ENCODE assay signal across 8 cellular contexts in the genomic region with DNA sequence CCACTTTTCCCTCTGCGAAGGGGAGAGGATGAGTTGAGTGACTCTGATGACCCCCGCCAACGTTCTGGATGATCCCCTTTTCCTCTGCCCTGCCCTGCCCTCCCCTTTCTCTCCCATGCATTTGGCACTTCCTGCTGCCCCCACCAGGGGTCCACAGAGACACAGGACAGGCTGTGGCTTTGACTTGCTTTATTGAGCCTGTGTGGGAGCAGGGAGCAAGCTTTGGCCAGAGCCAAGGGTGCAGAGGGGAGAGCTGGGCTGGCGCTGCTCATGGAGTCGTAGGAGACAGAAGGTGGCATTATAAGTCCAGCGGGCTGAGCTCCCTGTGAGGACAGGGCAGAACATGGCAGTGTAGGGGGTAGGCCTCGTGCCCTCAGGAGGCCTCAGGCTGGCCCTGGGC. TPM values are rescaled to one million over a fixed set of nuclear protein-coding genes. Genes with fewer than 3 reads are reported as not detected.
DNase-seq lines count a peak whose midpoint lies in the region; ATAC-seq, FAIRE-seq and TF ChIP-seq lines count a peak whose summit lies in the region.

No MANE protein-coding gene starts in this region.

- in situ Hi-C loops in HepG2 (cut with HindIII; ENCODE audit: extremely low pct_ligation_motif_present, low pct_unique_long_range_greater_than_20kb): loop anchor here (5.0 to 10.0 kb wide), 3 partner anchors 52 to 232 kb away; a partner anchor contains a TSS
- in situ Hi-C loops in gastrocnemius medialis (cut with MboI; ENCODE audit: low sequenced_read_pairs in 4 of 4): loop anchor here (5.0 to 10.0 kb wide), 5 partner anchors 52 to 104 kb away; no protein-coding TSS in a partner anchor

- H3K36me3 ChIP-seq in Karpas-422 (ENCODE audit: insufficient read depth, low read length) (no peaks in the 10 kb centered on the region), HepG2 (replicated peaks in 1 of 2; ENCODE audit: control insufficient read depth in 1 of 2, insufficient read depth in 2 of 2, low read length in 2 of 2) (no peaks in the 10 kb centered on the region), gastrocnemius medialis (no peaks in the 10 kb centered on the region)

- POLR2A ChIA-PET in HepG2 (lab: Yijun Ruan, JAX): interaction anchor here (1.4 kb wide), 1 partner anchor 61 kb away, joined by 3 read pairs; no protein-coding TSS in a partner anchor

- peak; percentile 32 for FAIRE-seq in HepG2 (lab: Jason Lieb, UNC)

- H3K4me3 ChIP-seq in Karpas-422 (ENCODE audit: low read length): no peak overlapping the region
- H3K4me3 ChIP-seq in HepG2 (replicated peaks in 1 of 3; ENCODE audit: insufficient read depth in 1 of 3, low read depth in 2 of 3, low read length in 3 of 3): no peak overlapping the region
- no peak overlapping the region for H3K4me3 ChIP-seq in gastrocnemius medialis

- TF ChIP-seq EP300 in HepG2 (IDR thresholded peaks at IDR 0.05; ENCODE audit: low read depth in 2 of 2, low read length in 2 of 2) (no peak), HepG2 (CRISPR knock-in tag; IDR thresholded peaks at IDR 0.05; ENCODE audit: borderline replicate concordance) (no peak)

- ATAC-seq in HepG2 (peak; percentile 87), HG03139 (IDR thresholded peaks at IDR 0.05; ENCODE audit: unreplicated experiment) (no peak), gastrocnemius medialis (no peak)

- H3K9ac ChIP-seq in Karpas-422 (ENCODE audit: low read length): no peak overlapping the region
- no peak overlapping the region for H3K9ac ChIP-seq in HepG2 (ENCODE audit: insufficient read depth, low read depth, low read length)

- H3K9me3 ChIP-seq in Karpas-422 (ENCODE audit: low read length) (no peaks in the 10 kb centered on the region), HepG2 (ENCODE audit: low read length) (no peaks in the 10 kb centered on the region), gastrocnemius medialis (no peaks in the 10 kb centered on the region)

- CTCF ChIA-PET in HepG2 (lab: Yijun Ruan, JAX; ENCODE audit: low intra/inter-chr PET ratio, low total read pairs): interaction anchor here (1.2 to 7.7 kb wide), 2 partner anchors 54 to 101 kb away, joined by 7 to 128 read pairs; no protein-coding TSS in a partner anchor

- H3K9me2 ChIP-seq in Karpas-422 (replicated peaks; ENCODE audit: insufficient read depth, low read length): no peaks in the 10 kb centered on the region

- no peaks in the 10 kb centered on the region for H3K79me2 ChIP-seq in Karpas-422 (ENCODE audit: low read length)
- H3K79me2 ChIP-seq in HepG2 (ENCODE audit: insufficient read depth, low read length): no peaks in the 10 kb centered on the region

- H3K4me1 ChIP-seq in Karpas-422 (ENCODE audit: low read length): no peaks in the 10 kb centered on the region
- peaks cover 5% of the 10 kb centered on the region for H3K4me1 ChIP-seq in HepG2 (ENCODE audit: insufficient read depth, low read length)
- H3K4me1 ChIP-seq in gastrocnemius medialis: peaks cover 0 to 7% of the 10 kb centered on the region in 2 donors

- under 1% methylated on average over 6 of the region's 7 CpGs for WGBS in HepG2 (ENCODE audit: low lambda C conversion rate)

- intact Hi-C loops in HepG2 (cut with micrococcal nuclease; ENCODE audit: unreplicated experiment) (loop anchor here (1.0 kb wide), 1 partner anchor 101 kb away; no protein-coding TSS in a partner anchor), gastrocnemius medialis (cut with DNase I; ENCODE audit: low total_unique reads) (no loop called here)

- peak; percentile 86 for TF ChIP-seq RAD21 in HepG2 (CRISPR knock-in tag; IDR thresholded peaks at IDR 0.05)

- TF ChIP-seq POLR2A in HepG2 (IDR thresholded peaks at IDR 0.05; ENCODE audit: insufficient read depth in 1 of 2, low read depth in 2 of 2, low read length in 2 of 2) (no peak), gastrocnemius medialis (IDR thresholded peaks at IDR 0.05) (no peak)

- H3K27me3 ChIP-seq in Karpas-422 (ENCODE audit: low read length) (no peaks in the 10 kb centered on the region), HepG2 (ENCODE audit: control insufficient read depth in 1 of 2, insufficient read depth in 2 of 2, low read length in 2 of 2) (peaks cover 18 to 73% of the 10 kb centered on the region in 2 experiments), gastrocnemius medialis (peaks cover 10 to 13% (median 13%) of the 10 kb centered on the region in 3 donors)

- H3K27ac ChIP-seq in Karpas-422 (ENCODE audit: low read length) (no peak overlapping the region), HepG2 (ENCODE audit: extremely low read length, insufficient read depth, low read length) (no peak overlapping the region), gastrocnemius medialis (no peak overlapping the region)

- H3K4me2 ChIP-seq in Karpas-422 (ENCODE audit: low read depth, low read length, poor library complexity, severe bottlenecking) (no peak overlapping the region), HepG2 (ENCODE audit: low read depth, low read length) (no peak overlapping the region)

- DNase-seq in NCI-H2227 (lab: John Stamatoyannopoulos, UW; ENCODE audit: unreplicated experiment) (peak; percentile 58), NCI-H2227 treated with DMSO at 0.1 percent for 48 hours (lab: John Stamatoyannopoulos, UW) (no peak), Karpas-422 (peak; percentile 69), HepG2 (ENCODE audit: low spot score) (peak; percentile 73), ureter (ENCODE audit: low spot score) (no peak), gastrocnemius medialis (no peak)
- peak; percentile 23 for DNase-seq in activated naive CD4-positive, alpha-beta T cell treated with anti-CD3 and anti-CD28 coated beads, Interleukin-2, amount 50 U/mL, for 16 hours

- BruUV-seq in HepG2 (replicated peaks; lab: Mats Ljungman, UMichigan): no TSS peak

- peak; percentile 93 for TF ChIP-seq CTCF in HepG2 (CRISPR knock-in tag; IDR thresholded peaks at IDR 0.05)
- no peak for TF ChIP-seq CTCF in gastrocnemius medialis (IDR thresholded peaks at IDR 0.05 in 4 of 5, conservative IDR thresholded peaks at IDR 0.05 in 1 of 5)

- H2AFZ ChIP-seq in Karpas-422 (ENCODE audit: low read length): no peak overlapping the region
- H2AFZ ChIP-seq in HepG2 (ENCODE audit: low read length): no peak overlapping the region

- H4K20me1 ChIP-seq in Karpas-422 (ENCODE audit: insufficient read depth, low read depth, low read length): no peaks in the 10 kb centered on the region
- no peaks in the 10 kb centered on the region for H4K20me1 ChIP-seq in HepG2 (ENCODE audit: insufficient read depth, low read length)

RNA-seq across cellular contexts. Expression of a gene that starts 1.6 kb away (rescaled TPM):
- not detected in 2 replicates for total RNA-seq in Karpas-422 (2014; rRNA removed; shearing (Covaris generic); ENCODE audit: low replicate concordance)
- not detected in 2 replicates for total RNA-seq in HepG2 (2016; rRNA removed; fragmentation: Illumina TruSeq; extraction: Trizol)
- not detected in 2 replicates for total RNA-seq in HepG2 (2016; cell fraction: cytosol; rRNA removed; fragmentation: Illumina TruSeq; extraction: Trizol; ENCODE audit: low read depth)
- total RNA-seq in HepG2 (2016; cell fraction: insoluble cytoplasmic fraction; rRNA removed; fragmentation: Illumina TruSeq; extraction: Trizol): not detected in 2 replicates
- not detected in 2 replicates for total RNA-seq in HepG2 (2016; cell fraction: membrane; rRNA removed; fragmentation: Illumina TruSeq; extraction: Trizol)
- total RNA-seq in HepG2 (2016; cell fraction: nucleus; rRNA removed; fragmentation: Illumina TruSeq; extraction: Trizol): not detected in 2 replicates
- polyA plus RNA-seq in HepG2 (2011; rRNA removed): not detected in 2 replicates
- 0.21 TPM in 1 of 2 replicates, not detected in the other for polyA plus RNA-seq in HepG2 (2011; cell fraction: cytosol; rRNA removed)
- polyA plus RNA-seq in HepG2 (2011; cell fraction: nucleus; rRNA removed): not detected in 2 replicates
- not detected in 2 replicates for polyA plus RNA-seq in HepG2 (2012)
- polyA plus RNA-seq in HepG2 (2016; cell fraction: cytosol; fragmentation: Illumina TruSeq; extraction: Trizol; ENCODE audit: low read depth): not detected in 2 replicates
- not detected in 2 replicates for polyA plus RNA-seq in HepG2 (2016; cell fraction: insoluble cytoplasmic fraction; fragmentation: Illumina TruSeq; extraction: Trizol; ENCODE audit: low read depth)
- not detected in 2 replicates for polyA plus RNA-seq in HepG2 (2016; cell fraction: membrane; fragmentation: Illumina TruSeq; extraction: Trizol; ENCODE audit: low read depth)
- not detected in 2 replicates for polyA plus RNA-seq in HepG2 (2016; cell fraction: nucleus; fragmentation: Illumina TruSeq; extraction: Trizol; ENCODE audit: insufficient read depth, low read depth)
- polyA minus RNA-seq in HepG2 (2011; rRNA and poly(A)+ RNA removed; ENCODE audit: low replicate concordance): not detected in 2 replicates
- not detected in 2 replicates for polyA minus RNA-seq in HepG2 (2011; cell fraction: cytosol; rRNA and poly(A)+ RNA removed)
- not detected in 2 replicates for polyA minus RNA-seq in HepG2 (2011; cell fraction: nucleus; rRNA and poly(A)+ RNA removed)
- not detected for total RNA-seq in ureter
- total RNA-seq in gastrocnemius medialis: not detected

RNA-seq across cellular contexts. Expression of a gene that starts 13.1 kb away (rescaled TPM):
- total RNA-seq in Karpas-422 (2014; rRNA removed; shearing (Covaris generic); ENCODE audit: low replicate concordance): 0.51 TPM in 1 of 2 replicates, not detected in the other
- total RNA-seq in HepG2 (2016; rRNA removed; fragmentation: Illumina TruSeq; extraction: Trizol) (not detected in 2 replicates), ureter (not detected), gastrocnemius medialis (not detected)
- total RNA-seq in HepG2 (2016; cell fraction: cytosol; rRNA removed; fragmentation: Illumina TruSeq; extraction: Trizol; ENCODE audit: low read depth): not detected in 2 replicates
- total RNA-seq in HepG2 (2016; cell fraction: insoluble cytoplasmic fraction; rRNA removed; fragmentation: Illumina TruSeq; extraction: Trizol): not detected in 2 replicates
- not detected in 2 replicates for total RNA-seq in HepG2 (2016; cell fraction: membrane; rRNA removed; fragmentation: Illumina TruSeq; extraction: Trizol)
- not detected in 2 replicates for total RNA-seq in HepG2 (2016; cell fraction: nucleus; rRNA removed; fragmentation: Illumina TruSeq; extraction: Trizol)
- 0.24 and 0.25 TPM in 2 replicates for polyA plus RNA-seq in HepG2 (2011; rRNA removed)
- polyA plus RNA-seq in HepG2 (2011; cell fraction: cytosol; rRNA removed): 0.21 and 0.30 TPM in 2 replicates
- 1.1 and 1.2 TPM in 2 replicates for polyA plus RNA-seq in HepG2 (2011; cell fraction: nucleus; rRNA removed)
- polyA plus RNA-seq in HepG2 (2012): 0.32 TPM in 1 of 2 replicates, not detected in the other
- polyA plus RNA-seq in HepG2 (2016; cell fraction: cytosol; fragmentation: Illumina TruSeq; extraction: Trizol; ENCODE audit: low read depth): not detected in 2 replicates
- not detected in 2 replicates for polyA plus RNA-seq in HepG2 (2016; cell fraction: insoluble cytoplasmic fraction; fragmentation: Illumina TruSeq; extraction: Trizol; ENCODE audit: low read depth)
- not detected in 2 replicates for polyA plus RNA-seq in HepG2 (2016; cell fraction: membrane; fragmentation: Illumina TruSeq; extraction: Trizol; ENCODE audit: low read depth)
- not detected in 2 replicates for polyA plus RNA-seq in HepG2 (2016; cell fraction: nucleus; fragmentation: Illumina TruSeq; extraction: Trizol; ENCODE audit: insufficient read depth, low read depth)
- polyA minus RNA-seq in HepG2 (2011; rRNA and poly(A)+ RNA removed; ENCODE audit: low replicate concordance): not detected in 2 replicates
- polyA minus RNA-seq in HepG2 (2011; cell fraction: cytosol; rRNA and poly(A)+ RNA removed): not detected in 2 replicates
- polyA minus RNA-seq in HepG2 (2011; cell fraction: nucleus; rRNA and poly(A)+ RNA removed): not detected in 2 replicates

RNA-seq across cellular contexts. Expression of a gene that starts 33.3 kb away (rescaled TPM):
- total RNA-seq in Karpas-422 (2014; rRNA removed; shearing (Covaris generic); ENCODE audit: low replicate concordance): not detected in 2 replicates
- total RNA-seq in HepG2 (2016; rRNA removed; fragmentation: Illumina TruSeq; extraction: Trizol) (0.20 and 0.44 TPM in 2 replicates), ureter (9.8 TPM), gastrocnemius medialis (1 to 10 TPM in 2 of 4 donors, under 1 TPM in 1, not detected in 1; 0.39 to 3.2 (median 2.0) TPM)
- 0.18 and 0.30 TPM in 2 replicates for total RNA-seq in HepG2 (2016; cell fraction: cytosol; rRNA removed; fragmentation: Illumina TruSeq; extraction: Trizol; ENCODE audit: low read depth)
- total RNA-seq in HepG2 (2016; cell fraction: insoluble cytoplasmic fraction; rRNA removed; fragmentation: Illumina TruSeq; extraction: Trizol): 0.02 and 0.10 TPM in 2 replicates
- 0.06 and 0.07 TPM in 2 replicates for total RNA-seq in HepG2 (2016; cell fraction: membrane; rRNA removed; fragmentation: Illumina TruSeq; extraction: Trizol)
- total RNA-seq in HepG2 (2016; cell fraction: nucleus; rRNA removed; fragmentation: Illumina TruSeq; extraction: Trizol): 0.25 TPM in 1 of 2 replicates, not detected in the other
- polyA plus RNA-seq in HepG2 (2011; rRNA removed): 1.7 and 2.2 TPM in 2 replicates
- 1.6 TPM in 2 replicates for polyA plus RNA-seq in HepG2 (2011; cell fraction: cytosol; rRNA removed)
- polyA plus RNA-seq in HepG2 (2011; cell fraction: nucleus; rRNA removed): 3.8 and 4.9 TPM in 2 replicates
- 0.62 and 0.99 TPM in 2 replicates for polyA plus RNA-seq in HepG2 (2012)
- not detected in 2 replicates for polyA plus RNA-seq in HepG2 (2016; cell fraction: cytosol; fragmentation: Illumina TruSeq; extraction: Trizol; ENCODE audit: low read depth)
- 0.19 and 0.20 TPM in 2 replicates for polyA plus RNA-seq in HepG2 (2016; cell fraction: insoluble cytoplasmic fraction; fragmentation: Illumina TruSeq; extraction: Trizol; ENCODE audit: low read depth)
- polyA plus RNA-seq in HepG2 (2016; cell fraction: membrane; fragmentation: Illumina TruSeq; extraction: Trizol; ENCODE audit: low read depth): 0.05 TPM in 1 of 2 replicates, not detected in the other
- polyA plus RNA-seq in HepG2 (2016; cell fraction: nucleus; fragmentation: Illumina TruSeq; extraction: Trizol; ENCODE audit: insufficient read depth, low read depth): 0.15 and 0.18 TPM in 2 replicates
- polyA minus RNA-seq in HepG2 (2011; rRNA and poly(A)+ RNA removed; ENCODE audit: low replicate concordance): 3.3 and 19.7 TPM in 2 replicates
- polyA minus RNA-seq in HepG2 (2011; cell fraction: cytosol; rRNA and poly(A)+ RNA removed): 1.1 and 2.0 TPM in 2 replicates
- polyA minus RNA-seq in HepG2 (2011; cell fraction: nucleus; rRNA and poly(A)+ RNA removed): 1.5 and 3.2 TPM in 2 replicates

Comparison
In these comparisons a context has a peak if more than half of its experiments do, and no peak if none do; other contexts are left out.
1. DNase-seq: peak in NCI-H2227 (single experiment), Karpas-422 (single experiment), activated naive CD4-positive, alpha-beta T cell treated with anti-CD3 and anti-CD28 coated beads, Interleukin-2, amount 50 U/mL, for 16 hours (single experiment) and HepG2 (single experiment); none in NCI-H2227 treated with DMSO at 0.1 percent for 48 hours (single experiment), ureter (single experiment) and gastrocnemius medialis (0 of 2).